9 cellular contexts compared by ENCODE assay signal in genomic region chr18:63511285-63511684, GRCh38. TPM values are rescaled to one million over a fixed set of nuclear protein-coding genes. Genes with fewer than 3 reads are reported as not detected.
DNase-seq lines count a peak whose midpoint lies in the region; ATAC-seq, FAIRE-seq and TF ChIP-seq lines count a peak whose summit lies in the region.
"Had no signal": no experiment of that assay in that cellular context is flagged by ENCODE, and none has a peak within 500 bp of the region (broad histone marks: within the 10 kb centered on the region; RNA-seq: fewer than 3 reads in every experiment).

No MANE protein-coding gene starts in this region.

- H3K9me2 ChIP-seq in OCI-LY1 (ENCODE audit: low read depth, low read length), result no peaks in the 10 kb centered on the region

- H3K4me2 ChIP-seq in OCI-LY1 (ENCODE audit: low read length), result no peak overlapping the region
- no peak overlapping the region for H3K4me2 ChIP-seq in fibroblast of lung (ENCODE audit: extremely low read depth, insufficient read depth, low read length)

- H3K4me1 ChIP-seq in OCI-LY1 (ENCODE audit: insufficient read depth, low read length, severe bottlenecking), result no peaks in the 10 kb centered on the region
- H3K4me1 ChIP-seq in fibroblast of lung (ENCODE audit: control insufficient read depth, extremely low read depth, insufficient read depth, low read length), result no peaks in the 10 kb centered on the region

- H3K79me2 ChIP-seq in OCI-LY1 (ENCODE audit: insufficient read depth, low read length) (no peaks in the 10 kb centered on the region), fibroblast of lung (ENCODE audit: control insufficient read depth, insufficient read depth, low read length) (no peaks in the 10 kb centered on the region)

- no peaks in the 10 kb centered on the region for H3F3A ChIP-seq in OCI-LY1 (ENCODE audit: insufficient read depth, low read length)

- peak; percentile 38 for FAIRE-seq in GM12891 (lab: Jason Lieb, UNC)

- H3K27ac ChIP-seq in OCI-LY1 (ENCODE audit: low read depth, low read length, poor library complexity, severe bottlenecking), result no peak overlapping the region
- H3K27ac ChIP-seq in fibroblast of lung (ENCODE audit: insufficient read depth, low read length), result no peak overlapping the region

- ATAC-seq in HG02642 (IDR thresholded peaks at IDR 0.05; ENCODE audit: poor library complexity, unreplicated experiment), result no peak
- no peak for ATAC-seq in GM18868 (IDR thresholded peaks at IDR 0.05; ENCODE audit: unreplicated experiment)
- no peak for ATAC-seq in GM18907 (IDR thresholded peaks at IDR 0.05; ENCODE audit: unreplicated experiment)

- TF ChIP-seq CTCF in AG10803 (conservative IDR thresholded peaks at IDR 0.05; ENCODE audit: low read length) (peak; percentile 86), OCI-LY1 (IDR thresholded peaks at IDR 0.05; ENCODE audit: low read length) (peak; percentile 30; the same call in 1 of the 2 replicates), fibroblast of lung (conservative IDR thresholded peaks at IDR 0.05 in 1 of 2, IDR thresholded peaks at IDR 0.05 in 1 of 2; ENCODE audit: low read depth in 1 of 2, low read length in 2 of 2) (peak; percentile 80 to 82)

- DNase-seq in AG10803 (ENCODE audit: low read depth) (peak; percentile 57), GM12891 (ENCODE audit: insufficient read length, low spot score) (no peak), fibroblast of lung (ENCODE audit: low read depth in 2 of 2) (peak; percentile 34 to 54), putamen (ENCODE audit: low spot score) (peak; percentile 11)

- H3K36me3 ChIP-seq in OCI-LY1 (ENCODE audit: insufficient read depth, low read length) (no peaks in the 10 kb centered on the region), fibroblast of lung (ENCODE audit: control insufficient read depth, insufficient read depth, low read length) (no peaks in the 10 kb centered on the region)

- H3K9me3 ChIP-seq in OCI-LY1 (ENCODE audit: low read length), result no peaks in the 10 kb centered on the region
- H3K9me3 ChIP-seq in fibroblast of lung (ENCODE audit: control insufficient read depth, insufficient read depth, low read depth, low read length), result no peaks in the 10 kb centered on the region

- H4K20me1 ChIP-seq in OCI-LY1 (ENCODE audit: insufficient read depth, low read length) (no peaks in the 10 kb centered on the region), fibroblast of lung (ENCODE audit: control insufficient read depth, extremely low read depth, insufficient read depth, low read length) (no peaks in the 10 kb centered on the region)

- H2AFZ ChIP-seq in OCI-LY1 (ENCODE audit: low read length) (no peak overlapping the region), fibroblast of lung (ENCODE audit: low read length) (no peak overlapping the region)

- TF ChIP-seq POLR2A in GM12891 (IDR thresholded peaks at IDR 0.05; ENCODE audit: low read depth, low read length), result no peak

- H3K4me3 ChIP-seq in AG10803 (ENCODE audit: low read length) (no peak overlapping the region), OCI-LY1 (ENCODE audit: low read depth, low read length, poor library complexity, severe bottlenecking) (no peak overlapping the region), fibroblast of lung (replicated peaks in 1 of 4; ENCODE audit: control extremely low read depth in 1 of 4, insufficient read depth in 1 of 4, low read depth in 3 of 4, low read length in 4 of 4) (no peak overlapping the region)

- H3K9ac ChIP-seq in OCI-LY1 (ENCODE audit: low read length), result no peak overlapping the region
- no peak overlapping the region for H3K9ac ChIP-seq in fibroblast of lung (ENCODE audit: insufficient read depth, low read length)

- no peaks in the 10 kb centered on the region for H3K27me3 ChIP-seq in OCI-LY1 (ENCODE audit: insufficient read depth, low read length)
- H3K27me3 ChIP-seq in fibroblast of lung (ENCODE audit: control insufficient read depth, insufficient read depth, low read length), result no peaks in the 10 kb centered on the region

TF ChIP-seq in GM12891, 5 proteins besides CTCF, POLR2A, EP300 and RAD21:
- TF ChIP-seq TAF1 (IDR thresholded peaks at IDR 0.05; ENCODE audit: low read depth, low read length), result no peak
- no peak for TF ChIP-seq SPI1 (IDR thresholded peaks at IDR 0.05; ENCODE audit: low read depth, low read length)
- no peak for TF ChIP-seq POU2F2 (IDR thresholded peaks at IDR 0.05; ENCODE audit: low read depth, low read length)

RNA-seq across cellular contexts. Expression of gene SERPINB12, which starts 30.9 kb away (rescaled TPM):
- polyA plus RNA-seq in GM12891 (2012; ENCODE audit: low read depth, missing spikeins), result not detected
- not detected in 2 replicates for total RNA-seq in fibroblast of lung
- 0.07 TPM in 1 of 2 replicates, not detected in the other for polyA plus RNA-seq in fibroblast of lung
- polyA plus RNA-seq in fibroblast of lung (2012), result not detected in 2 replicates
- not detected in 2 replicates for polyA minus RNA-seq in fibroblast of lung (ENCODE audit: low replicate concordance)
- total RNA-seq: temporal lobe had no signal

RNA-seq across cellular contexts. Expression of gene SERPINB5, which starts 34.5 kb away (rescaled TPM):
- polyA plus RNA-seq in GM12891 (2012; ENCODE audit: low read depth, missing spikeins), result 0.04 TPM
- not detected in 2 replicates for total RNA-seq in fibroblast of lung
- 0.02 and 0.05 TPM in 2 replicates for polyA plus RNA-seq in fibroblast of lung
- not detected in 2 replicates for polyA plus RNA-seq in fibroblast of lung (2012)
- polyA minus RNA-seq in fibroblast of lung (ENCODE audit: low replicate concordance), result 0.26 TPM in 1 of 2 replicates, not detected in the other

Comparison
In these comparisons a context has a peak if more than half of its experiments do, and no peak if none do; other contexts are left out.
1. CTCF ChIP-seq: peak in every context shown above with its lines; median percentile 86 in AG10803; 81 in fibroblast of lung; 30 in OCI-LY1.